8 cellular contexts compared by ENCODE assay signal in genomic region chr20:31569163-31570020, GRCh38. TPM values are rescaled to one million over a fixed set of nuclear protein-coding genes. Genes with fewer than 3 reads are reported as not detected.
DNase-seq lines count a peak whose midpoint lies in the region; ATAC-seq and TF ChIP-seq lines count a peak whose summit lies in the region.

No MANE protein-coding gene starts in this region.

- TF ChIP-seq CTCF in LNCAP (IDR thresholded peaks at IDR 0.05), result peak; percentile 87
- TF ChIP-seq CTCF in astrocyte of the cerebellum (IDR thresholded peaks at IDR 0.05; ENCODE audit: low read depth, low read length, missing control alignments), result peak; percentile 92
- TF ChIP-seq CTCF in kidney epithelial cell (IDR thresholded peaks at IDR 0.05; ENCODE audit: insufficient read depth, low read length, poor library complexity, severe bottlenecking), result peak; percentile 93

- H3K27me3 ChIP-seq in kidney epithelial cell (ENCODE audit: control insufficient read depth, insufficient read depth, low read length), result no peaks in the 10 kb centered on the region

- ATAC-seq in GM19397 (IDR thresholded peaks at IDR 0.05; ENCODE audit: unreplicated experiment), result no peak

- DNase-seq in DMS79 (lab: John Stamatoyannopoulos, UW), result peak; percentile 45
- DNase-seq in T1000 (lab: John Stamatoyannopoulos, UW), result peak; percentile 22
- DNase-seq in astrocyte of the cerebellum (ENCODE audit: low read depth), result no peak
- no peak for DNase-seq in kidney epithelial cell (ENCODE audit: low read depth)
- peak; percentile 56 for DNase-seq in stimulated activated CD4-positive, alpha-beta T cell treated with anti-CD3 and anti-CD28 coated beads, Interleukin-1b, Interleukin-23, amount 100 ng/mL, for 48 hours
- no peak for DNase-seq in NOMO-1 treated with dmso at 0.1 percent for 144 hours (lab: John Stamatoyannopoulos, UW; ENCODE audit: unreplicated experiment)

- in situ Hi-C loops in astrocyte of the cerebellum (cut with HindIII; ENCODE audit: low sequenced_read_pairs), result loop anchor here (5.0 kb wide), 1 partner anchor 43 kb away; no protein-coding TSS in a partner anchor

- H3K4me3 ChIP-seq in astrocyte of the cerebellum (ENCODE audit: low read depth, low read length), result no peak overlapping the region
- H3K4me3 ChIP-seq in kidney epithelial cell (ENCODE audit: low read depth, low read length), result no peak overlapping the region

- H3K36me3 ChIP-seq in kidney epithelial cell (ENCODE audit: control insufficient read depth, insufficient read depth, low read length), result peaks cover 4% of the 10 kb centered on the region

RNA-seq across cellular contexts. Expression of gene ID1, which starts 35.7 kb away (rescaled TPM):
- total RNA-seq in kidney epithelial cell, result 27.5 and 32.1 TPM in 2 replicates

RNA-seq across cellular contexts. Expression of gene HM13, which starts 55.1 kb away (rescaled TPM):
- total RNA-seq in kidney epithelial cell, result 116 and 133 TPM in 2 replicates

Comparison
In these comparisons a context has a peak if more than half of its experiments do, and no peak if none do; other contexts are left out.
1. DNase-seq: peak in DMS79 (single experiment), T1000 (single experiment) and stimulated activated CD4-positive, alpha-beta T cell treated with anti-CD3 and anti-CD28 coated beads, Interleukin-1b, Interleukin-23, amount 100 ng/mL, for 48 hours (single experiment); none in astrocyte of the cerebellum (single experiment), kidney epithelial cell (single experiment) and NOMO-1 treated with dmso at 0.1 percent for 144 hours (single experiment).
2. Peak in every context shown above with its lines, with median percentiles within 50 percentile points of each other: CTCF ChIP-seq.